ENCODE assay signal across 18 cellular contexts in the genomic region with DNA sequence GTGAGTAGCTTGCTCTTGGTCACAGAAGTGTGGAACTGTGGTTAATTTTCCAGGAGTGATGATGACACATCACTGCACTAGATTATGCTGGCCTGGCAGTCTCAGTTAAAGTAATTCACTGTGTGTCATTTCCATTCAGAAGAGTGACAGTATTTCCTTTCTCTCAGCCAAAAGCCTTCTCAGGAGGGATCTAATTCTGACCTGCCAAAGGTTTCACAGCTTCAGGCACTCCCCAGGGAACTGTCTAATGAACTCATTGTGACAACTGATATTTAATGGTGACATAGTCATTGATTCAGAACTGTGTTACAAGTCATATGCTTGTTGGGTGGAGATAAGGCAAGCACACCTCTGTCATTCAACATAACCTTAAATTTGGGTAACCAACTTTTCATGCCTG.
DNase-seq lines count a peak whose midpoint lies in the region; ATAC-seq lines count a peak whose summit lies in the region.
"Had no signal": no experiment of that assay in that cellular context is flagged by ENCODE, and none has a peak within 500 bp of the region (broad histone marks: within the 10 kb centered on the region; RNA-seq: fewer than 3 reads in every experiment).

No MANE protein-coding gene starts in this region.

- no peak for ATAC-seq in GM21390 (IDR thresholded peaks at IDR 0.05; ENCODE audit: unreplicated experiment)
- ATAC-seq: GM23338 had no signal

- peak; percentile 1 for DNase-seq in A172 (ENCODE audit: low spot score)
- DNase-seq in M059J (ENCODE audit: low read depth), result peak; percentile 1
- peak; percentile 9 for DNase-seq in astrocyte of the hippocampus (ENCODE audit: low read depth, low spot score)
- peak; percentile 27 for DNase-seq in glomerular visceral epithelial cell (ENCODE audit: extremely low spot score)
- no peak for DNase-seq in NCI-H2081 treated with DMSO at 0.1 percent for 48 hours (lab: John Stamatoyannopoulos, UW)
- no peak for DNase-seq in activated CD4-positive, alpha-beta T cell treated with anti-CD3 and anti-CD28 coated beads, Interleukin-2, amount 50 U/mL, for 48 hours
- DNase-seq: 8988T; C1 segment of cervical spinal cord; Calu3; CD4-positive, alpha-beta memory T cell; COR-L47; DMS53; DMS79 treated with DMSO at 0.1 percent for 48 hours; GF-D8; H9; HFFc6 had no signal

Comparison
In these comparisons a context has a peak if more than half of its experiments do, and no peak if none do; other contexts are left out.
1. DNase-seq: peak in A172 (single experiment), M059J (single experiment), astrocyte of the hippocampus (single experiment) and glomerular visceral epithelial cell (single experiment); none in NCI-H2081 treated with DMSO at 0.1 percent for 48 hours (single experiment) and activated CD4-positive, alpha-beta T cell treated with anti-CD3 and anti-CD28 coated beads, Interleukin-2, amount 50 U/mL, for 48 hours (0 of 2).